15 cellular contexts compared by ENCODE assay signal in genomic region chr7:77855371-77856083, GRCh38. TPM values are rescaled to one million over a fixed set of nuclear protein-coding genes. Genes with fewer than 3 reads are reported as not detected.
A peak's percentile ranks its signal among the peaks of the same experiment; 100 is the strongest.
DNase-seq lines count a peak whose midpoint lies in the region; ATAC-seq, FAIRE-seq and TF ChIP-seq lines count a peak whose summit lies in the region.
"Had no signal": no experiment of that assay in that cellular context is flagged by ENCODE, and none has a peak within 500 bp of the region (broad histone marks: within the 10 kb centered on the region; RNA-seq: fewer than 3 reads in every experiment).

No MANE protein-coding gene starts in this region.

- no peaks in the 10 kb centered on the region for H3K36me3 ChIP-seq in gastrocnemius medialis

- peak; percentile 13 for DNase-seq in NCI-H1092 treated with DMSO at 0.1 percent for 48 hours (lab: John Stamatoyannopoulos, UW)
- no peak for DNase-seq in NCI-H1092 (lab: John Stamatoyannopoulos, UW)
- peak; percentile 33 for DNase-seq in astrocyte of the hippocampus (ENCODE audit: low read depth, low spot score)
- peak; percentile 38 for DNase-seq in globus pallidus (ENCODE audit: low spot score)
- DNase-seq in gastrocnemius medialis = peak; percentile 87 to 98
- no peak for DNase-seq in activated naive CD4-positive, alpha-beta T cell treated with Interleukin-2 at 50 U/mL for 16 hours
- DNase-seq in superior temporal gyrus (ENCODE audit: extremely low spot score) = no peak
- DNase-seq in frontal cortex (ENCODE audit: low spot score in 2 of 2) = no peak
- DNase-seq: activated CD8-positive, alpha-beta memory T cell treated with anti-CD3 and anti-CD28 coated beads for 24 hours; aorta; DND-41; mucosa of descending colon had no signal

- no peak for FAIRE-seq in frontal cortex (lab: Jason Lieb, UNC)
- FAIRE-seq: islet of Langerhans had no signal

- ATAC-seq in gastrocnemius medialis = peak; percentile 94 to 97
- ATAC-seq: mucosa of descending colon had no signal

- TF ChIP-seq POLR2A in gastrocnemius medialis (IDR thresholded peaks at IDR 0.05) = no peak

- peaks cover 30 to 35% of the 10 kb centered on the region in 2 donors for H3K4me1 ChIP-seq in gastrocnemius medialis

- peak in 1 of 5 experiments; percentile 16 for TF ChIP-seq CTCF in gastrocnemius medialis (IDR thresholded peaks at IDR 0.05 in 4 of 5, conservative IDR thresholded peaks at IDR 0.05 in 1 of 5)

- peak overlapping the region; percentile 58 to 87 (median 82) for H3K27ac ChIP-seq in gastrocnemius medialis
- H3K27ac ChIP-seq: 22Rv1, SK-N-MC had no signal

- intact Hi-C loops in gastrocnemius medialis (cut with DNase I; ENCODE audit: low total_unique reads) = no loop called here

- no peak overlapping the region for H3K4me3 ChIP-seq in gastrocnemius medialis
- H3K4me3 ChIP-seq: mucosa of descending colon, SK-N-MC had no signal

- in situ Hi-C loops in gastrocnemius medialis (cut with MboI; ENCODE audit: low sequenced_read_pairs in 4 of 4) = no loop called here

- no peaks in the 10 kb centered on the region for H3K9me3 ChIP-seq in gastrocnemius medialis
- H3K9me3 ChIP-seq: mucosa of descending colon had no signal

- no peaks in the 10 kb centered on the region for H3K27me3 ChIP-seq in gastrocnemius medialis

RNA-seq across cellular contexts. Expression of gene PHTF2, which starts 57.0 kb away (rescaled TPM):
- total RNA-seq in gastrocnemius medialis (100 to 1,000 TPM in 2 of 4 donors, 10 to 100 TPM in 2; 81.2 to 163 (median 108) TPM), frontal cortex (39.9 TPM)

RNA-seq across cellular contexts. Expression of gene TMEM60, which starts 57.3 kb away (rescaled TPM):
- total RNA-seq in gastrocnemius medialis (10 to 100 TPM in 3 of 4 donors, 1 to 10 TPM in 1; 7.0 to 26.9 (median 13.3) TPM), frontal cortex (15.9 TPM)

Comparison
In these comparisons a context has a peak if more than half of its experiments do, and no peak if none do; other contexts are left out.
1. DNase-seq: peak in NCI-H1092 treated with DMSO at 0.1 percent for 48 hours (single experiment), astrocyte of the hippocampus (single experiment), globus pallidus (single experiment) and gastrocnemius medialis (2 of 2); none in NCI-H1092 (single experiment), activated naive CD4-positive, alpha-beta T cell treated with Interleukin-2 at 50 U/mL for 16 hours (single experiment), superior temporal gyrus (single experiment) and frontal cortex (0 of 2).